8 cellular contexts compared by ENCODE assay signal in genomic region chr3:30681276-30682211, GRCh38.
DNase-seq lines count a peak whose midpoint lies in the region; ATAC-seq and TF ChIP-seq lines count a peak whose summit lies in the region.

No MANE protein-coding gene starts in this region.

- intact Hi-C loops in dorsolateral prefrontal cortex (cut with DNase I), result loop anchor here in 1 of 2 donors (5.0 kb wide), 1 partner anchor 74 kb away; the partner anchor contains the start of gene TGFBR2

- DNase-seq in 8988T (peak; percentile 27), dorsolateral prefrontal cortex (peak in 4 of 10 donors; percentile 26 to 54 (median 39)), MG63 (no peak), ecto neural progenitor cell (ENCODE audit: low spot score) (no peak)
- DNase-seq in stimulated activated CD4-positive, alpha-beta T cell treated with anti-CD3 and anti-CD28 coated beads, Interleukin-2, amount 100 ng/mL, for 24 hours, result no peak

- TF ChIP-seq CTCF in dorsolateral prefrontal cortex (IDR thresholded peaks at IDR 0.05 in 54 of 56, conservative IDR thresholded peaks at IDR 0.05 in 2 of 56; ENCODE audit: low read depth in 1 of 56, partially characterized antibody in 56 of 56), result no peak

- H3K9me3 ChIP-seq in HUES64 (ENCODE audit: insufficient read depth, low read depth, low read length) (no peaks in the 10 kb centered on the region), mucosa of rectum (ENCODE audit: control insufficient read depth in 2 of 2, low read length in 2 of 2) (no peaks in the 10 kb centered on the region), MG63 (no peaks in the 10 kb centered on the region)

- H3K4me3 ChIP-seq in HUES64 (ENCODE audit: low read length), result no peak overlapping the region
- peak overlapping the region in 47 of 59 donors; percentile 0 to 59 (median 27) for H3K4me3 ChIP-seq in dorsolateral prefrontal cortex
- no peak overlapping the region for H3K4me3 ChIP-seq in mucosa of rectum (ENCODE audit: low read length in 2 of 2)
- H3K4me3 ChIP-seq in MG63, result no peak overlapping the region

- H3K9ac ChIP-seq in HUES64 (ENCODE audit: low read depth, low read length) (0 out of 2 replicates have a peak overlapping the region, but pooled peaks have one; percentile 13), mucosa of rectum (ENCODE audit: low read depth in 1 of 2, low read length in 2 of 2) (no peak overlapping the region)

- H3K27me3 ChIP-seq in HUES64 (ENCODE audit: insufficient read depth, low read length) (no peaks in the 10 kb centered on the region), dorsolateral prefrontal cortex (no peaks in the 10 kb centered on the region), mucosa of rectum (ENCODE audit: control insufficient read depth in 2 of 2, insufficient read depth in 2 of 2, low read length in 2 of 2) (no peaks in the 10 kb centered on the region), MG63 (no peaks in the 10 kb centered on the region)

- peaks cover 30% of the 10 kb centered on the region for H3K36me3 ChIP-seq in HUES64 (ENCODE audit: insufficient read depth, low read length)
- peaks cover 16 to 26% of the 10 kb centered on the region in 2 donors for H3K36me3 ChIP-seq in mucosa of rectum (ENCODE audit: control insufficient read depth in 2 of 2, insufficient read depth in 2 of 2, low read length in 2 of 2)
- no peaks in the 10 kb centered on the region; the same call in none of the 2 replicates for H3K36me3 ChIP-seq in MG63

- H3K4me1 ChIP-seq in HUES64 (ENCODE audit: insufficient read depth, low read length) (peaks cover 18% of the 10 kb centered on the region), mucosa of rectum (ENCODE audit: control insufficient read depth in 2 of 2, insufficient read depth in 2 of 2, low read length in 2 of 2) (peaks cover 3 to 12% of the 10 kb centered on the region in 2 donors)

- ATAC-seq in HG02798 (IDR thresholded peaks at IDR 0.05; ENCODE audit: poor library complexity, unreplicated experiment), result no peak

- WGBS in HUES64, result 83% methylated on average over 16 of the region's 16 CpGs

- H3K27ac ChIP-seq in HUES64 (ENCODE audit: low read depth, low read length) (no peak overlapping the region), dorsolateral prefrontal cortex (peak overlapping the region; percentile 31 to 97 (median 88)), mucosa of rectum (ENCODE audit: low read depth in 2 of 2, low read length in 2 of 2) (peak overlapping the region; percentile 65 to 69)

Comparison
In these comparisons a context has a peak if more than half of its experiments do, and no peak if none do; other contexts are left out.
1. H3K4me3 ChIP-seq: peak in dorsolateral prefrontal cortex (47 of 59); none in HUES64 (single experiment), mucosa of rectum (0 of 2) and MG63 (single experiment).